ENCODE assay signal across 1 cellular context in the genomic region with DNA sequence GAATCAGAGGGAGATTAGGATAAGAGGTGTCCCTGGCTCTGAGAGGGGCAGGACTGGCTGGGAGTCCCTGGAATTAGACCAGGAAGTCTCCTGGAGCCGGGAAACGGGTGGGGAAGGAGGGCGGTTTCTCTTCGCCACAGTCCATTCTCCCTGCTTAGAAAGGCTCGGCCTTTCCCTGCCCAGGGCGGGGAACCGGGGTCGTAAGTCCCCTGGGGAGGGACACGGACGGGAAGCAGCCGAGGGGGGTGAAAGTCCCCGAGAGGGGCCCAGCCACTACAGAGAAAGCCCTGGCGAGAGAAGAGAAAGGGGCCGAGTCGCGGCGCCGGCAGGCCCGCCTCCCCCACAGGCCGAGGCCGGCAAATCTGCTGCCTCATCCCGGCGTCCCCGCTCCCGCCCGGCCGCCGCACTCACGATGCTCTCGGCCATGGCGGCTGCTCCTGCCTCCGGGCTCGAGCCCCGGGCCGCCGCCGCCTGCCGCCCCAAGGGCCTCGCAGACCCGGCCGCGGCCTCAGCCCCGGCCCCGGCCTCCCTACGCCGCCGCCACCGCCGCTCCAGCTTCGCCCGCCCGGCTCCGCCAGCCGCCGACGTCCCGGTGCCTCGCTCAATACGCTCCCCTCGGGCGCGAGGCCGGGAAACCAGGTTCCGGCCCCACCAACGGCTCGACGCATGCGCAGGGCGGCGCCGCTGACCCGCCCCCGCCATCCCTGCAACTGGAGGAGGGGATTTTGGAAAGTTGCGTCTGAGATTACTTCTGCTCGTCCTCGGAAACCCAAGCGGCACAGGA.
TF ChIP-seq lines count a peak whose summit lies in the region.

A gene (minus strand): TSS at position 608 of the 784 bp plus-strand sequence. CDS start 182 bp downstream, at position 426.
A gene (plus strand): TSS at position 692 of the 784 bp plus-strand sequence. CDS start 5,217 bp downstream, outside the sequence.

TF ChIP-seq in K562, 482 proteins besides CTCF, POLR2A, EP300 and RAD21 (continued from another document and continues in another):
- TF ChIP-seq, protein P1, sequence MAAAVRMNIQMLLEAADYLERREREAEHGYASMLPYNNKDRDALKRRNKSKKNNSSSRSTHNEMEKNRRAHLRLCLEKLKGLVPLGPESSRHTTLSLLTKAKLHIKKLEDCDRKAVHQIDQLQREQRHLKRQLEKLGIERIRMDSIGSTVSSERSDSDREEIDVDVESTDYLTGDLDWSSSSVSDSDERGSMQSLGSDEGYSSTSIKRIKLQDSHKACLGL (CRISPR knock-in tag; IDR thresholded peaks at IDR 0.05; ENCODE audit: borderline replicate concordance, poor library complexity, severe bottlenecking), result no peak
- TF ChIP-seq RBM39 (optimal IDR thresholded peaks at IDR 0.05; ENCODE audit: low read depth, low read length) (no peak), BRCA1 (IDR thresholded peaks at IDR 0.05) (no peak), BRCA1 (CRISPR knock-in tag; IDR thresholded peaks at IDR 0.05) (peak; percentile 41; the same call in 1 of the 2 replicates), PPARD (CRISPR knock-in tag; IDR thresholded peaks at IDR 0.05) (no peak), POLR3G (IDR thresholded peaks at IDR 0.05; ENCODE audit: extremely low read depth, insufficient read length, insufficient replicate concordance) (no peak), ARNT (IDR thresholded peaks at IDR 0.05) (no peak), ZNF12 (CRISPR knock-in tag; IDR thresholded peaks at IDR 0.05) (0 out of 2 replicates have a peak, but pooled peaks have one; percentile 54), NFRKB (IDR thresholded peaks at IDR 0.05; ENCODE audit: low read depth) (no peak), CCAR2 (IDR thresholded peaks at IDR 0.05; ENCODE audit: low read depth, low read length) (no peak), NELFE (IDR thresholded peaks at IDR 0.05; ENCODE audit: insufficient read depth, insufficient read length) (no peak), U2AF2 (optimal IDR thresholded peaks at IDR 0.05; ENCODE audit: low read depth, low read length) (no peak), ARID1B (IDR thresholded peaks at IDR 0.05) (no peak), RBM22 (IDR thresholded peaks at IDR 0.05; ENCODE audit: low read depth, low read length, poor library complexity, severe bottlenecking) (peak; percentile 53), ZBTB8A (IDR thresholded peaks at IDR 0.05; ENCODE audit: partially characterized antibody) (no peak), SIN3A (IDR thresholded peaks at IDR 0.05; ENCODE audit: borderline replicate concordance in 2 of 2, control insufficient read depth in 1 of 2, low read depth in 2 of 2, low read length in 2 of 2) (peak; percentile 43; a peak in 2 of 4 replicates), HEY1 (CRISPR knock-in tag; IDR thresholded peaks at IDR 0.05; ENCODE audit: borderline replicate concordance) (no peak), TEAD1 (CRISPR knock-in tag; IDR thresholded peaks at IDR 0.05) (peak in 1 of 2 experiments; percentile 40; a peak in 1 of 4 replicates), SMARCA5 (IDR thresholded peaks at IDR 0.05) (no peak), KLF13 (tag; IDR thresholded peaks at IDR 0.05; ENCODE audit: borderline replicate concordance, low read depth) (peak; percentile 63; the same call in 1 of the 2 replicates), CCNT2 (IDR thresholded peaks at IDR 0.05; ENCODE audit: borderline replicate concordance, extremely low read depth, insufficient read length, low read depth, low read length) (peak; percentile 90), ZFP36 (IDR thresholded peaks at IDR 0.05; ENCODE audit: low read depth, low read length, partially characterized antibody) (no peak), DNMT1 (IDR thresholded peaks at IDR 0.05) (no peak), SLC30A9 (CRISPR knock-in tag; IDR thresholded peaks at IDR 0.05) (no peak), TRIM24 (IDR thresholded peaks at IDR 0.05) (peak in 1 of 2 experiments; percentile 92; a peak in 2 of 4 replicates), TAF7 (tag; IDR thresholded peaks at IDR 0.05) (peak; percentile 38; the same call in 1 of the 2 replicates), NEUROD1 (IDR thresholded peaks at IDR 0.05; ENCODE audit: borderline replicate concordance, low read depth, low read length, partially characterized antibody) (peak; percentile 63)
- TF ChIP-seq, protein P2, sequence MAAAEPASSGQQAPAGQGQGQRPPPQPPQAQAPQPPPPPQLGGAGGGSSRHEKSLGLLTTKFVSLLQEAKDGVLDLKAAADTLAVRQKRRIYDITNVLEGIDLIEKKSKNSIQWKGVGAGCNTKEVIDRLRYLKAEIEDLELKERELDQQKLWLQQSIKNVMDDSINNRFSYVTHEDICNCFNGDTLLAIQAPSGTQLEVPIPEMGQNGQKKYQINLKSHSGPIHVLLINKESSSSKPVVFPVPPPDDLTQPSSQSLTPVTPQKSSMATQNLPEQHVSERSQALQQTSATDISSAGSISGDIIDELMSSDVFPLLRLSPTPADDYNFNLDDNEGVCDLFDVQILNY (CRISPR knock-in tag; IDR thresholded peaks at IDR 0.05), result no peak
- TF ChIP-seq, protein P3, sequence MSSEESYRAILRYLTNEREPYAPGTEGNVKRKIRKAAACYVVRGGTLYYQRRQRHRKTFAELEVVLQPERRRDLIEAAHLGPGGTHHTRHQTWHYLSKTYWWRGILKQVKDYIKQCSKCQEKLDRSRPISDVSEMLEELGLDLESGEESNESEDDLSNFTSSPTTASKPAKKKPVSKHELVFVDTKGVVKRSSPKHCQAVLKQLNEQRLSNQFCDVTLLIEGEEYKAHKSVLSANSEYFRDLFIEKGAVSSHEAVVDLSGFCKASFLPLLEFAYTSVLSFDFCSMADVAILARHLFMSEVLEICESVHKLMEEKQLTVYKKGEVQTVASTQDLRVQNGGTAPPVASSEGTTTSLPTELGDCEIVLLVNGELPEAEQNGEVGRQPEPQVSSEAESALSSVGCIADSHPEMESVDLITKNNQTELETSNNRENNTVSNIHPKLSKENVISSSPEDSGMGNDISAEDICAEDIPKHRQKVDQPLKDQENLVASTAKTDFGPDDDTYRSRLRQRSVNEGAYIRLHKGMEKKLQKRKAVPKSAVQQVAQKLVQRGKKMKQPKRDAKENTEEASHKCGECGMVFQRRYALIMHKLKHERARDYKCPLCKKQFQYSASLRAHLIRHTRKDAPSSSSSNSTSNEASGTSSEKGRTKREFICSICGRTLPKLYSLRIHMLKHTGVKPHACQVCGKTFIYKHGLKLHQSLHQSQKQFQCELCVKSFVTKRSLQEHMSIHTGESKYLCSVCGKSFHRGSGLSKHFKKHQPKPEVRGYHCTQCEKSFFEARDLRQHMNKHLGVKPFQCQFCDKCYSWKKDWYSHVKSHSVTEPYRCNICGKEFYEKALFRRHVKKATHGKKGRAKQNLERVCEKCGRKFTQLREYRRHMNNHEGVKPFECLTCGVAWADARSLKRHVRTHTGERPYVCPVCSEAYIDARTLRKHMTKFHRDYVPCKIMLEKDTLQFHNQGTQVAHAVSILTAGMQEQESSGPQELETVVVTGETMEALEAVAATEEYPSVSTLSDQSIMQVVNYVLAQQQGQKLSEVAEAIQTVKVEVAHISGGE (CRISPR knock-in tag; IDR thresholded peaks at IDR 0.05), result peak; percentile 97 to 99 (median 99)
- TF ChIP-seq, protein P4, sequence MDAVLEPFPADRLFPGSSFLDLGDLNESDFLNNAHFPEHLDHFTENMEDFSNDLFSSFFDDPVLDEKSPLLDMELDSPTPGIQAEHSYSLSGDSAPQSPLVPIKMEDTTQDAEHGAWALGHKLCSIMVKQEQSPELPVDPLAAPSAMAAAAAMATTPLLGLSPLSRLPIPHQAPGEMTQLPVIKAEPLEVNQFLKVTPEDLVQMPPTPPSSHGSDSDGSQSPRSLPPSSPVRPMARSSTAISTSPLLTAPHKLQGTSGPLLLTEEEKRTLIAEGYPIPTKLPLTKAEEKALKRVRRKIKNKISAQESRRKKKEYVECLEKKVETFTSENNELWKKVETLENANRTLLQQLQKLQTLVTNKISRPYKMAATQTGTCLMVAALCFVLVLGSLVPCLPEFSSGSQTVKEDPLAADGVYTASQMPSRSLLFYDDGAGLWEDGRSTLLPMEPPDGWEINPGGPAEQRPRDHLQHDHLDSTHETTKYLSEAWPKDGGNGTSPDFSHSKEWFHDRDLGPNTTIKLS (IDR thresholded peaks at IDR 0.05; ENCODE audit: borderline replicate concordance, low read depth), result 0 out of 2 replicates have a peak, but pooled peaks have one; percentile 49
- TF ChIP-seq, protein P5, sequence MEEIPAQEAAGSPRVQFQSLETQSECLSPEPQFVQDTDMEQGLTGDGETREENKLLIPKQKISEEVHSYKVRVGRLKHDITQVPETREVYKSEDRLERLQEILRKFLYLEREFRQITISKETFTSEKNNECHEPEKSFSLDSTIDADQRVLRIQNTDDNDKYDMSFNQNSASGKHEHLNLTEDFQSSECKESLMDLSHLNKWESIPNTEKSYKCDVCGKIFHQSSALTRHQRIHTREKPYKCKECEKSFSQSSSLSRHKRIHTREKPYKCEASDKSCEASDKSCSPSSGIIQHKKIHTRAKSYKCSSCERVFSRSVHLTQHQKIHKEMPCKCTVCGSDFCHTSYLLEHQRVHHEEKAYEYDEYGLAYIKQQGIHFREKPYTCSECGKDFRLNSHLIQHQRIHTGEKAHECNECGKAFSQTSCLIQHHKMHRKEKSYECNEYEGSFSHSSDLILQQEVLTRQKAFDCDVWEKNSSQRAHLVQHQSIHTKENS (CRISPR knock-in tag; IDR thresholded peaks at IDR 0.05), result no peak
- TF ChIP-seq, protein P6, sequence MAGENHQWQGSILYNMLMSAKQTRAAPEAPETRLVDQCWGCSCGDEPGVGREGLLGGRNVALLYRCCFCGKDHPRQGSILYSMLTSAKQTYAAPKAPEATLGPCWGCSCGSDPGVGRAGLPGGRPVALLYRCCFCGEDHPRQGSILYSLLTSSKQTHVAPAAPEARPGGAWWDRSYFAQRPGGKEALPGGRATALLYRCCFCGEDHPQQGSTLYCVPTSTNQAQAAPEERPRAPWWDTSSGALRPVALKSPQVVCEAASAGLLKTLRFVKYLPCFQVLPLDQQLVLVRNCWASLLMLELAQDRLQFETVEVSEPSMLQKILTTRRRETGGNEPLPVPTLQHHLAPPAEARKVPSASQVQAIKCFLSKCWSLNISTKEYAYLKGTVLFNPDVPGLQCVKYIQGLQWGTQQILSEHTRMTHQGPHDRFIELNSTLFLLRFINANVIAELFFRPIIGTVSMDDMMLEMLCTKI (IDR thresholded peaks at IDR 0.05; ENCODE audit: partially characterized antibody), result no peak
- TF ChIP-seq, protein P7, sequence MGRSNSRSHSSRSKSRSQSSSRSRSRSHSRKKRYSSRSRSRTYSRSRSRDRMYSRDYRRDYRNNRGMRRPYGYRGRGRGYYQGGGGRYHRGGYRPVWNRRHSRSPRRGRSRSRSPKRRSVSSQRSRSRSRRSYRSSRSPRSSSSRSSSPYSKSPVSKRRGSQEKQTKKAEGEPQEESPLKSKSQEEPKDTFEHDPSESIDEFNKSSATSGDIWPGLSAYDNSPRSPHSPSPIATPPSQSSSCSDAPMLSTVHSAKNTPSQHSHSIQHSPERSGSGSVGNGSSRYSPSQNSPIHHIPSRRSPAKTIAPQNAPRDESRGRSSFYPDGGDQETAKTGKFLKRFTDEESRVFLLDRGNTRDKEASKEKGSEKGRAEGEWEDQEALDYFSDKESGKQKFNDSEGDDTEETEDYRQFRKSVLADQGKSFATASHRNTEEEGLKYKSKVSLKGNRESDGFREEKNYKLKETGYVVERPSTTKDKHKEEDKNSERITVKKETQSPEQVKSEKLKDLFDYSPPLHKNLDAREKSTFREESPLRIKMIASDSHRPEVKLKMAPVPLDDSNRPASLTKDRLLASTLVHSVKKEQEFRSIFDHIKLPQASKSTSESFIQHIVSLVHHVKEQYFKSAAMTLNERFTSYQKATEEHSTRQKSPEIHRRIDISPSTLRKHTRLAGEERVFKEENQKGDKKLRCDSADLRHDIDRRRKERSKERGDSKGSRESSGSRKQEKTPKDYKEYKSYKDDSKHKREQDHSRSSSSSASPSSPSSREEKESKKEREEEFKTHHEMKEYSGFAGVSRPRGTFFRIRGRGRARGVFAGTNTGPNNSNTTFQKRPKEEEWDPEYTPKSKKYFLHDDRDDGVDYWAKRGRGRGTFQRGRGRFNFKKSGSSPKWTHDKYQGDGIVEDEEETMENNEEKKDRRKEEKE (IDR thresholded peaks at IDR 0.05; ENCODE audit: borderline replicate concordance in 1 of 2, control insufficient read depth in 1 of 2, low read depth in 2 of 2, low read length in 1 of 2), result peak in 1 of 2 experiments; percentile 78; a peak in 1 of 4 replicates
- TF ChIP-seq, protein P8, sequence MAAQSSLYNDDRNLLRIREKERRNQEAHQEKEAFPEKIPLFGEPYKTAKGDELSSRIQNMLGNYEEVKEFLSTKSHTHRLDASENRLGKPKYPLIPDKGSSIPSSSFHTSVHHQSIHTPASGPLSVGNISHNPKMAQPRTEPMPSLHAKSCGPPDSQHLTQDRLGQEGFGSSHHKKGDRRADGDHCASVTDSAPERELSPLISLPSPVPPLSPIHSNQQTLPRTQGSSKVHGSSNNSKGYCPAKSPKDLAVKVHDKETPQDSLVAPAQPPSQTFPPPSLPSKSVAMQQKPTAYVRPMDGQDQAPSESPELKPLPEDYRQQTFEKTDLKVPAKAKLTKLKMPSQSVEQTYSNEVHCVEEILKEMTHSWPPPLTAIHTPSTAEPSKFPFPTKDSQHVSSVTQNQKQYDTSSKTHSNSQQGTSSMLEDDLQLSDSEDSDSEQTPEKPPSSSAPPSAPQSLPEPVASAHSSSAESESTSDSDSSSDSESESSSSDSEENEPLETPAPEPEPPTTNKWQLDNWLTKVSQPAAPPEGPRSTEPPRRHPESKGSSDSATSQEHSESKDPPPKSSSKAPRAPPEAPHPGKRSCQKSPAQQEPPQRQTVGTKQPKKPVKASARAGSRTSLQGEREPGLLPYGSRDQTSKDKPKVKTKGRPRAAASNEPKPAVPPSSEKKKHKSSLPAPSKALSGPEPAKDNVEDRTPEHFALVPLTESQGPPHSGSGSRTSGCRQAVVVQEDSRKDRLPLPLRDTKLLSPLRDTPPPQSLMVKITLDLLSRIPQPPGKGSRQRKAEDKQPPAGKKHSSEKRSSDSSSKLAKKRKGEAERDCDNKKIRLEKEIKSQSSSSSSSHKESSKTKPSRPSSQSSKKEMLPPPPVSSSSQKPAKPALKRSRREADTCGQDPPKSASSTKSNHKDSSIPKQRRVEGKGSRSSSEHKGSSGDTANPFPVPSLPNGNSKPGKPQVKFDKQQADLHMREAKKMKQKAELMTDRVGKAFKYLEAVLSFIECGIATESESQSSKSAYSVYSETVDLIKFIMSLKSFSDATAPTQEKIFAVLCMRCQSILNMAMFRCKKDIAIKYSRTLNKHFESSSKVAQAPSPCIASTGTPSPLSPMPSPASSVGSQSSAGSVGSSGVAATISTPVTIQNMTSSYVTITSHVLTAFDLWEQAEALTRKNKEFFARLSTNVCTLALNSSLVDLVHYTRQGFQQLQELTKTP (IDR thresholded peaks at IDR 0.05; ENCODE audit: low read depth in 1 of 2, partially characterized antibody in 2 of 2), result no peak
- TF ChIP-seq, protein P9, sequence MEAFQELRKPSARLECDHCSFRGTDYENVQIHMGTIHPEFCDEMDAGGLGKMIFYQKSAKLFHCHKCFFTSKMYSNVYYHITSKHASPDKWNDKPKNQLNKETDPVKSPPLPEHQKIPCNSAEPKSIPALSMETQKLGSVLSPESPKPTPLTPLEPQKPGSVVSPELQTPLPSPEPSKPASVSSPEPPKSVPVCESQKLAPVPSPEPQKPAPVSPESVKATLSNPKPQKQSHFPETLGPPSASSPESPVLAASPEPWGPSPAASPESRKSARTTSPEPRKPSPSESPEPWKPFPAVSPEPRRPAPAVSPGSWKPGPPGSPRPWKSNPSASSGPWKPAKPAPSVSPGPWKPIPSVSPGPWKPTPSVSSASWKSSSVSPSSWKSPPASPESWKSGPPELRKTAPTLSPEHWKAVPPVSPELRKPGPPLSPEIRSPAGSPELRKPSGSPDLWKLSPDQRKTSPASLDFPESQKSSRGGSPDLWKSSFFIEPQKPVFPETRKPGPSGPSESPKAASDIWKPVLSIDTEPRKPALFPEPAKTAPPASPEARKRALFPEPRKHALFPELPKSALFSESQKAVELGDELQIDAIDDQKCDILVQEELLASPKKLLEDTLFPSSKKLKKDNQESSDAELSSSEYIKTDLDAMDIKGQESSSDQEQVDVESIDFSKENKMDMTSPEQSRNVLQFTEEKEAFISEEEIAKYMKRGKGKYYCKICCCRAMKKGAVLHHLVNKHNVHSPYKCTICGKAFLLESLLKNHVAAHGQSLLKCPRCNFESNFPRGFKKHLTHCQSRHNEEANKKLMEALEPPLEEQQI (IDR thresholded peaks at IDR 0.05), result no peak
